ENCODE assay signal across 10 cellular contexts in the genomic region with DNA sequence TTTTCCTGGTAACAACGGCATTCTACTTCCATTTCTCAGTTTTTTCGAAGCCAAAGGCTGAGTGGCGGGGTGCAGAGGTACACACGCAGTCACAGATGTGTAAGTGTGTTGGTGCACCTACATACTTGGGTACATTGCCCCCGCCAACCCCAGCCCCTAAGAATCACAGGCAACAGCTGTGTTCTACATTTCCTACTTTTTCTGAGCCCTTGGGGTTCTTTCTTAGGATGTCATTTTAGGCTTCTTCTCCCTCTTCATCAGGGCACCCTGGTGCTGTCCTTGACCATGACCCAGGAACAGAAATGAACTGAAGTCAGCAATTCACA.
"Had no signal": no experiment of that assay in that cellular context is flagged by ENCODE, and none has a peak within 500 bp of the region (broad histone marks: within the 10 kb centered on the region; RNA-seq: fewer than 3 reads in every experiment).

No MANE protein-coding gene starts in this region.

- H3K36me3 ChIP-seq: cardiac muscle cell, esophagus squamous epithelium, lower lobe of right lung, stomach had no signal

- H3K27ac ChIP-seq: cardiac muscle cell, esophagus squamous epithelium, lower lobe of right lung, stomach had no signal

- DNase-seq: activated CD4-positive, alpha-beta T cell treated with anti-CD3 and anti-CD28 coated beads, Interleukin-2, amount 50 U/mL, for 1 hour; activated effector memory CD4-positive, alpha-beta T cell treated with Interleukin-2 at 50 U/mL for 16 hours; esophagus squamous epithelium; immature natural killer cell; lower lobe of right lung; nephron progenitor cell; spleen; stomach had no signal

- ATAC-seq: lower lobe of right lung, sciatic nerve had no signal

- H3K4me3 Mint-ChIP-seq: immature natural killer cell, nephron progenitor cell had no signal

- H3K4me1 ChIP-seq: lower lobe of right lung, spleen, stomach had no signal

- H3K4me3 ChIP-seq: cardiac muscle cell, esophagus squamous epithelium, lower lobe of right lung, spleen, stomach had no signal

- H3K4me1 Mint-ChIP-seq: immature natural killer cell had no signal

- H3K36me3 Mint-ChIP-seq: immature natural killer cell had no signal

- H3K27ac Mint-ChIP-seq: immature natural killer cell had no signal
